In the genomic region with DNA sequence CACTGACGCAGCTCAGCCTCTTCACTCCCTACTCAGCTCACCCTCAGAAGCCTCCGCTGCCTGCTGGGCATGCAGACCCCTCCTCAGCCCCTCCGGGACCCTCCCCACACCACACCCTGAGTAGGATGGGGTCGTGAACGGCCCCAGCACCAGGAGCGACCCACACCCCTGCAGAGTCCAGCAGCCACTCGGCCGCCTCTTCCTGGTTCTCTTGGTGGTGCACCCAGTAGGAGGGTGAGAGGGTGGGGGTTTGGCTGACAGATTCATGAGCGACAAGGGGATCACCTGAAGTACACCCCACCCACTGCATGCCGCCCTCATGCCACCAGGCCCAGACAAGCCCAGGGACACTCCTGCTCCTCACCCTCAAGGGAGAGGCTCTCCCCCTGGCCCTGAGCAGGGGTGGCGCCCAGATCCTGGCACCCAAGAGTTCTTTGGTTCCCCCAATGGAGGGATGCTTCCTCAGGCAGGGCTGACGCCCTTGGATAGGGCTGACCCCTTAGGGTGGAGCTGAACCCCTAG, we compare ENCODE assay signal across 18 cellular contexts.
"Had no signal": no experiment of that assay in that cellular context is flagged by ENCODE, and none has a peak within 500 bp of the region (broad histone marks: within the 10 kb centered on the region; RNA-seq: fewer than 3 reads in every experiment).

No MANE protein-coding gene starts in this region.

- DNase-seq: activated CD4-positive, alpha-beta T cell treated with anti-CD3 and anti-CD28 coated beads for 4 hours; activated CD4-positive, alpha-beta T cell treated with anti-CD3 and anti-CD28 coated beads, Interleukin-2, amount 50 U/mL, for 4 hours; activated effector memory CD4-positive, alpha-beta T cell treated with anti-CD3 and anti-CD28 coated beads, Interleukin-2, amount 50 U/mL, for 16 hours; activated naive CD4-positive, alpha-beta T cell treated with anti-CD3 and anti-CD28 coated beads, Interleukin-2, amount 10 ng/mL, durations not matched to agents 7 days and 5 days; activated naive CD8-positive, alpha-beta T cell treated with anti-CD3 and anti-CD28 coated beads, Interleukin-2, amount 10 ng/mL, durations not matched to agents 7 days and 5 days; activated T-cell treated with anti-CD3 and anti-CD28 coated beads for 4 hours; brain microvascular endothelial cell; caudate nucleus; kidney glomerular epithelial cell; naive B cell; nephron progenitor cell; stimulated activated CD4-positive, alpha-beta T cell treated with anti-CD3 and anti-CD28 coated beads, Interleukin-2, amount 100 ng/mL, for 48 hours; stimulated activated naive CD4-positive, alpha-beta T cell treated with Interleukin-2 at 50 U/mL for 16 hours; T-helper 1 cell had no signal

- H3K27me3 ChIP-seq: brain microvascular endothelial cell, tibial nerve had no signal

- H3K4me1 ChIP-seq: parathyroid adenoma had no signal

- H3K27ac ChIP-seq: brain microvascular endothelial cell, parathyroid adenoma, tibial nerve had no signal

- H3K36me3 ChIP-seq: brain microvascular endothelial cell, tibial nerve had no signal

- ATAC-seq: left lobe of liver, right cardiac atrium had no signal

- H3K4me3 ChIP-seq: tibial nerve had no signal
